1 cellular context compared by ENCODE assay signal in the genomic region with DNA sequence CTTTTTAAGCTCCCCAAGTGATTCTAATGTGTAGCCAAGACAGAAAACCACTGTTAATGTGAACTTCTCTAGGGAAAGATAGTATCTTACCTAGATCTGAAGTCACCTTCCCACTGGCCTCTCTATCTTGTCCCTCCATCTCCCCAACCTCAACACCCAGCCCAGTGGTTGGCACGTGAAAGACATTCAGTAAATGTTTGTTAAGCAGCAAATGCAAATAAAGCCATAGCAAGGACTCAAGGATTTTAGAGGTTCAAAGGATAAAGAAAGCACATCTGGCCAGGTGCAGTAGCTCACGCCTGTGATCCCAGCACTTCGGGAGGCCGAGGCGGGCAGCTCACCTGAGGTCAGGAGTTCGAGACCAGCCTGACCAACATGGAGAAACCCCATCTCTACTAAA.
A peak's percentile ranks its signal among the peaks of the same experiment; 100 is the strongest.
TF ChIP-seq lines count a peak whose summit lies in the region.

No MANE protein-coding gene starts in this region.

TF ChIP-seq in HepG2, 621 proteins besides CTCF, POLR2A, EP300 and RAD21 (continues in another document):
- TF ChIP-seq ZNF232 (CRISPR knock-in tag; IDR thresholded peaks at IDR 0.05; ENCODE audit: borderline replicate concordance) (no peak), HMGA1 (CRISPR knock-in tag; conservative IDR thresholded peaks at IDR 0.05) (no peak), ZNF567 (CRISPR knock-in tag; IDR thresholded peaks at IDR 0.05; ENCODE audit: borderline replicate concordance) (no peak), SOX6 (IDR thresholded peaks at IDR 0.05) (no peak), SOX6 (CRISPR knock-in tag; IDR thresholded peaks at IDR 0.05) (peak; percentile 28; the same call in 1 of the 2 replicates), BCL6 (CRISPR knock-in tag; IDR thresholded peaks at IDR 0.05) (peak; percentile 44; the same call in 1 of the 2 replicates), MBD4 (IDR thresholded peaks at IDR 0.05; ENCODE audit: borderline replicate concordance, low read length) (no peak), ZNF264 (CRISPR knock-in tag; IDR thresholded peaks at IDR 0.05) (no peak), FOXA3 (CRISPR knock-in tag; IDR thresholded peaks at IDR 0.05) (0 out of 2 replicates have a peak, but pooled peaks have one; percentile 18), SRF (IDR thresholded peaks at IDR 0.05; ENCODE audit: low read depth, low read length) (no peak), ZNF251 (CRISPR knock-in tag; IDR thresholded peaks at IDR 0.05) (no peak), MIER2 (CRISPR knock-in tag; IDR thresholded peaks at IDR 0.05) (no peak), MBNL3 (CRISPR knock-in tag; conservative IDR thresholded peaks at IDR 0.05) (no peak), MAZ (IDR thresholded peaks at IDR 0.05; ENCODE audit: borderline replicate concordance, low read depth, low read length) (no peak), MAZ (CRISPR knock-in tag; IDR thresholded peaks at IDR 0.05; ENCODE audit: low read depth) (0 out of 2 replicates have a peak, but pooled peaks have one; percentile 31), SPEN (CRISPR knock-in tag; IDR thresholded peaks at IDR 0.05; ENCODE audit: low read depth) (no peak), PTBP1 (IDR thresholded peaks at IDR 0.05; ENCODE audit: low read depth, low read length, poor library complexity, severe bottlenecking) (no peak), ZFAT (CRISPR knock-in tag; conservative IDR thresholded peaks at IDR 0.05) (no peak), TCF7 (IDR thresholded peaks at IDR 0.05; ENCODE audit: low read depth) (0 out of 2 replicates have a peak, but pooled peaks have one; percentile 24), HNF4A (CRISPR knock-in tag; IDR thresholded peaks at IDR 0.05) (peak; percentile 48), ZKSCAN1 (IDR thresholded peaks at IDR 0.05; ENCODE audit: low read length) (no peak), SIN3A (IDR thresholded peaks at IDR 0.05; ENCODE audit: borderline replicate concordance, low read depth, low read length) (no peak), PRPF4 (IDR thresholded peaks at IDR 0.05; ENCODE audit: low read depth, low read length, poor library complexity, severe bottlenecking) (no peak), ZNF780A (CRISPR knock-in tag; IDR thresholded peaks at IDR 0.05) (no peak), ZNF484 (CRISPR knock-in tag; IDR thresholded peaks at IDR 0.05; ENCODE audit: borderline replicate concordance, low read depth) (no peak), JARID2 (CRISPR knock-in tag; IDR thresholded peaks at IDR 0.05; ENCODE audit: insufficient replicate concordance) (no peak), TEAD3 (CRISPR knock-in tag; optimal IDR thresholded peaks at IDR 0.05; ENCODE audit: borderline replicate concordance) (no peak), ZC3H4 (CRISPR knock-in tag; IDR thresholded peaks at IDR 0.05; ENCODE audit: borderline replicate concordance) (no peak), ZNF761 (CRISPR knock-in tag; conservative IDR thresholded peaks at IDR 0.05) (no peak), SETDB1 (CRISPR knock-in tag; IDR thresholded peaks at IDR 0.05; ENCODE audit: borderline replicate concordance) (no peak), ZNF34 (CRISPR knock-in tag; IDR thresholded peaks at IDR 0.05; ENCODE audit: borderline replicate concordance) (no peak), EED (CRISPR knock-in tag; IDR thresholded peaks at IDR 0.05) (no peak), FOSL1 (CRISPR knock-in tag; IDR thresholded peaks at IDR 0.05; ENCODE audit: borderline replicate concordance) (no peak)
- TF ChIP-seq, protein P1, sequence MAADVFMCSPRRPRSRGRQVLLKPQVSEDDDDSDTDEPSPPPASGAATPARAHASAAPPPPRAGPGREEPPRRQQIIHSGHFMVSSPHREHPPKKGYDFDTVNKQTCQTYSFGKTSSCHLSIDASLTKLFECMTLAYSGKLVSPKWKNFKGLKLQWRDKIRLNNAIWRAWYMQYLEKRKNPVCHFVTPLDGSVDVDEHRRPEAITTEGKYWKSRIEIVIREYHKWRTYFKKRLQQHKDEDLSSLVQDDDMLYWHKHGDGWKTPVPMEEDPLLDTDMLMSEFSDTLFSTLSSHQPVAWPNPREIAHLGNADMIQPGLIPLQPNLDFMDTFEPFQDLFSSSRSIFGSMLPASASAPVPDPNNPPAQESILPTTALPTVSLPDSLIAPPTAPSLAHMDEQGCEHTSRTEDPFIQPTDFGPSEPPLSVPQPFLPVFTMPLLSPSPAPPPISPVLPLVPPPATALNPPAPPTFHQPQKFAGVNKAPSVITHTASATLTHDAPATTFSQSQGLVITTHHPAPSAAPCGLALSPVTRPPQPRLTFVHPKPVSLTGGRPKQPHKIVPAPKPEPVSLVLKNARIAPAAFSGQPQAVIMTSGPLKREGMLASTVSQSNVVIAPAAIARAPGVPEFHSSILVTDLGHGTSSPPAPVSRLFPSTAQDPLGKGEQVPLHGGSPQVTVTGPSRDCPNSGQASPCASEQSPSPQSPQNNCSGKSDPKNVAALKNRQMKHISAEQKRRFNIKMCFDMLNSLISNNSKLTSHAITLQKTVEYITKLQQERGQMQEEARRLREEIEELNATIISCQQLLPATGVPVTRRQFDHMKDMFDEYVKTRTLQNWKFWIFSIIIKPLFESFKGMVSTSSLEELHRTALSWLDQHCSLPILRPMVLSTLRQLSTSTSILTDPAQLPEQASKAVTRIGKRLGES (CRISPR knock-in tag; IDR thresholded peaks at IDR 0.05; ENCODE audit: borderline replicate concordance), result peak; percentile 77; the same call in 1 of the 2 replicates
- TF ChIP-seq, protein P2, sequence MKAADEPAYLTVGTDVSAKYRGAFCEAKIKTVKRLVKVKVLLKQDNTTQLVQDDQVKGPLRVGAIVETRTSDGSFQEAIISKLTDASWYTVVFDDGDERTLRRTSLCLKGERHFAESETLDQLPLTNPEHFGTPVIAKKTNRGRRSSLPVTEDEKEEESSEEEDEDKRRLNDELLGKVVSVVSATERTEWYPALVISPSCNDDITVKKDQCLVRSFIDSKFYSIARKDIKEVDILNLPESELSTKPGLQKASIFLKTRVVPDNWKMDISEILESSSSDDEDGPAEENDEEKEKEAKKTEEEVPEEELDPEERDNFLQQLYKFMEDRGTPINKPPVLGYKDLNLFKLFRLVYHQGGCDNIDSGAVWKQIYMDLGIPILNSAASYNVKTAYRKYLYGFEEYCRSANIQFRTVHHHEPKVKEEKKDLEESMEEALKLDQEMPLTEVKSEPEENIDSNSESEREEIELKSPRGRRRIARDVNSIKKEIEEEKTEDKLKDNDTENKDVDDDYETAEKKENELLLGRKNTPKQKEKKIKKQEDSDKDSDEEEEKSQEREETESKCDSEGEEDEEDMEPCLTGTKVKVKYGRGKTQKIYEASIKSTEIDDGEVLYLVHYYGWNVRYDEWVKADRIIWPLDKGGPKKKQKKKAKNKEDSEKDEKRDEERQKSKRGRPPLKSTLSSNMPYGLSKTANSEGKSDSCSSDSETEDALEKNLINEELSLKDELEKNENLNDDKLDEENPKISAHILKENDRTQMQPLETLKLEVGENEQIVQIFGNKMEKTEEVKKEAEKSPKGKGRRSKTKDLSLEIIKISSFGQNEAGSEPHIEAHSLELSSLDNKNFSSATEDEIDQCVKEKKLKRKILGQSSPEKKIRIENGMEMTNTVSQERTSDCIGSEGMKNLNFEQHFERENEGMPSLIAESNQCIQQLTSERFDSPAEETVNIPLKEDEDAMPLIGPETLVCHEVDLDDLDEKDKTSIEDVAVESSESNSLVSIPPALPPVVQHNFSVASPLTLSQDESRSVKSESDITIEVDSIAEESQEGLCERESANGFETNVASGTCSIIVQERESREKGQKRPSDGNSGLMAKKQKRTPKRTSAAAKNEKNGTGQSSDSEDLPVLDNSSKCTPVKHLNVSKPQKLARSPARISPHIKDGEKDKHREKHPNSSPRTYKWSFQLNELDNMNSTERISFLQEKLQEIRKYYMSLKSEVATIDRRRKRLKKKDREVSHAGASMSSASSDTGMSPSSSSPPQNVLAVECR (CRISPR knock-in tag; IDR thresholded peaks at IDR 0.05; ENCODE audit: borderline replicate concordance), result peak; percentile 15; the same call in 1 of the 2 replicates
- TF ChIP-seq, protein P3, sequence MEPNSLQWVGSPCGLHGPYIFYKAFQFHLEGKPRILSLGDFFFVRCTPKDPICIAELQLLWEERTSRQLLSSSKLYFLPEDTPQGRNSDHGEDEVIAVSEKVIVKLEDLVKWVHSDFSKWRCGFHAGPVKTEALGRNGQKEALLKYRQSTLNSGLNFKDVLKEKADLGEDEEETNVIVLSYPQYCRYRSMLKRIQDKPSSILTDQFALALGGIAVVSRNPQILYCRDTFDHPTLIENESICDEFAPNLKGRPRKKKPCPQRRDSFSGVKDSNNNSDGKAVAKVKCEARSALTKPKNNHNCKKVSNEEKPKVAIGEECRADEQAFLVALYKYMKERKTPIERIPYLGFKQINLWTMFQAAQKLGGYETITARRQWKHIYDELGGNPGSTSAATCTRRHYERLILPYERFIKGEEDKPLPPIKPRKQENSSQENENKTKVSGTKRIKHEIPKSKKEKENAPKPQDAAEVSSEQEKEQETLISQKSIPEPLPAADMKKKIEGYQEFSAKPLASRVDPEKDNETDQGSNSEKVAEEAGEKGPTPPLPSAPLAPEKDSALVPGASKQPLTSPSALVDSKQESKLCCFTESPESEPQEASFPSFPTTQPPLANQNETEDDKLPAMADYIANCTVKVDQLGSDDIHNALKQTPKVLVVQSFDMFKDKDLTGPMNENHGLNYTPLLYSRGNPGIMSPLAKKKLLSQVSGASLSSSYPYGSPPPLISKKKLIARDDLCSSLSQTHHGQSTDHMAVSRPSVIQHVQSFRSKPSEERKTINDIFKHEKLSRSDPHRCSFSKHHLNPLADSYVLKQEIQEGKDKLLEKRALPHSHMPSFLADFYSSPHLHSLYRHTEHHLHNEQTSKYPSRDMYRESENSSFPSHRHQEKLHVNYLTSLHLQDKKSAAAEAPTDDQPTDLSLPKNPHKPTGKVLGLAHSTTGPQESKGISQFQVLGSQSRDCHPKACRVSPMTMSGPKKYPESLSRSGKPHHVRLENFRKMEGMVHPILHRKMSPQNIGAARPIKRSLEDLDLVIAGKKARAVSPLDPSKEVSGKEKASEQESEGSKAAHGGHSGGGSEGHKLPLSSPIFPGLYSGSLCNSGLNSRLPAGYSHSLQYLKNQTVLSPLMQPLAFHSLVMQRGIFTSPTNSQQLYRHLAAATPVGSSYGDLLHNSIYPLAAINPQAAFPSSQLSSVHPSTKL (CRISPR knock-in tag; IDR thresholded peaks at IDR 0.05), result peak; percentile 9; the same call in 1 of the 2 replicates
- TF ChIP-seq, protein P4, sequence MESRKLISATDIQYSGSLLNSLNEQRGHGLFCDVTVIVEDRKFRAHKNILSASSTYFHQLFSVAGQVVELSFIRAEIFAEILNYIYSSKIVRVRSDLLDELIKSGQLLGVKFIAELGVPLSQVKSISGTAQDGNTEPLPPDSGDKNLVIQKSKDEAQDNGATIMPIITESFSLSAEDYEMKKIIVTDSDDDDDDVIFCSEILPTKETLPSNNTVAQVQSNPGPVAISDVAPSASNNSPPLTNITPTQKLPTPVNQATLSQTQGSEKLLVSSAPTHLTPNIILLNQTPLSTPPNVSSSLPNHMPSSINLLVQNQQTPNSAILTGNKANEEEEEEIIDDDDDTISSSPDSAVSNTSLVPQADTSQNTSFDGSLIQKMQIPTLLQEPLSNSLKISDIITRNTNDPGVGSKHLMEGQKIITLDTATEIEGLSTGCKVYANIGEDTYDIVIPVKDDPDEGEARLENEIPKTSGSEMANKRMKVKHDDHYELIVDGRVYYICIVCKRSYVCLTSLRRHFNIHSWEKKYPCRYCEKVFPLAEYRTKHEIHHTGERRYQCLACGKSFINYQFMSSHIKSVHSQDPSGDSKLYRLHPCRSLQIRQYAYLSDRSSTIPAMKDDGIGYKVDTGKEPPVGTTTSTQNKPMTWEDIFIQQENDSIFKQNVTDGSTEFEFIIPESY (CRISPR knock-in tag; IDR thresholded peaks at IDR 0.05), result peak; percentile 33; the same call in 1 of the 2 replicates
- TF ChIP-seq, protein P5, sequence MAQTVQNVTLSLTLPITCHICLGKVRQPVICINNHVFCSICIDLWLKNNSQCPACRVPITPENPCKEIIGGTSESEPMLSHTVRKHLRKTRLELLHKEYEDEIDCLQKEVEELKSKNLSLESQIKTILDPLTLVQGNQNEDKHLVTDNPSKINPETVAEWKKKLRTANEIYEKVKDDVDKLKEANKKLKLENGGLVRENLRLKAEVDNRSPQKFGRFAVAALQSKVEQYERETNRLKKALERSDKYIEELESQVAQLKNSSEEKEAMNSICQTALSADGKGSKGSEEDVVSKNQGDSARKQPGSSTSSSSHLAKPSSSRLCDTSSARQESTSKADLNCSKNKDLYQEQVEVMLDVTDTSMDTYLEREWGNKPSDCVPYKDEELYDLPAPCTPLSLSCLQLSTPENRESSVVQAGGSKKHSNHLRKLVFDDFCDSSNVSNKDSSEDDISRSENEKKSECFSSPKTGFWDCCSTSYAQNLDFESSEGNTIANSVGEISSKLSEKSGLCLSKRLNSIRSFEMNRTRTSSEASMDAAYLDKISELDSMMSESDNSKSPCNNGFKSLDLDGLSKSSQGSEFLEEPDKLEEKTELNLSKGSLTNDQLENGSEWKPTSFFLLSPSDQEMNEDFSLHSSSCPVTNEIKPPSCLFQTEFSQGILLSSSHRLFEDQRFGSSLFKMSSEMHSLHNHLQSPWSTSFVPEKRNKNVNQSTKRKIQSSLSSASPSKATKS (CRISPR knock-in tag; IDR thresholded peaks at IDR 0.05), result no peak
- TF ChIP-seq, protein P6, sequence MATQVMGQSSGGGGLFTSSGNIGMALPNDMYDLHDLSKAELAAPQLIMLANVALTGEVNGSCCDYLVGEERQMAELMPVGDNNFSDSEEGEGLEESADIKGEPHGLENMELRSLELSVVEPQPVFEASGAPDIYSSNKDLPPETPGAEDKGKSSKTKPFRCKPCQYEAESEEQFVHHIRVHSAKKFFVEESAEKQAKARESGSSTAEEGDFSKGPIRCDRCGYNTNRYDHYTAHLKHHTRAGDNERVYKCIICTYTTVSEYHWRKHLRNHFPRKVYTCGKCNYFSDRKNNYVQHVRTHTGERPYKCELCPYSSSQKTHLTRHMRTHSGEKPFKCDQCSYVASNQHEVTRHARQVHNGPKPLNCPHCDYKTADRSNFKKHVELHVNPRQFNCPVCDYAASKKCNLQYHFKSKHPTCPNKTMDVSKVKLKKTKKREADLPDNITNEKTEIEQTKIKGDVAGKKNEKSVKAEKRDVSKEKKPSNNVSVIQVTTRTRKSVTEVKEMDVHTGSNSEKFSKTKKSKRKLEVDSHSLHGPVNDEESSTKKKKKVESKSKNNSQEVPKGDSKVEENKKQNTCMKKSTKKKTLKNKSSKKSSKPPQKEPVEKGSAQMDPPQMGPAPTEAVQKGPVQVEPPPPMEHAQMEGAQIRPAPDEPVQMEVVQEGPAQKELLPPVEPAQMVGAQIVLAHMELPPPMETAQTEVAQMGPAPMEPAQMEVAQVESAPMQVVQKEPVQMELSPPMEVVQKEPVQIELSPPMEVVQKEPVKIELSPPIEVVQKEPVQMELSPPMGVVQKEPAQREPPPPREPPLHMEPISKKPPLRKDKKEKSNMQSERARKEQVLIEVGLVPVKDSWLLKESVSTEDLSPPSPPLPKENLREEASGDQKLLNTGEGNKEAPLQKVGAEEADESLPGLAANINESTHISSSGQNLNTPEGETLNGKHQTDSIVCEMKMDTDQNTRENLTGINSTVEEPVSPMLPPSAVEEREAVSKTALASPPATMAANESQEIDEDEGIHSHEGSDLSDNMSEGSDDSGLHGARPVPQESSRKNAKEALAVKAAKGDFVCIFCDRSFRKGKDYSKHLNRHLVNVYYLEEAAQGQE (IDR thresholded peaks at IDR 0.05; ENCODE audit: borderline replicate concordance in 1 of 2, low read depth in 1 of 2, low read length in 2 of 2), result no peak
- TF ChIP-seq, protein P7, sequence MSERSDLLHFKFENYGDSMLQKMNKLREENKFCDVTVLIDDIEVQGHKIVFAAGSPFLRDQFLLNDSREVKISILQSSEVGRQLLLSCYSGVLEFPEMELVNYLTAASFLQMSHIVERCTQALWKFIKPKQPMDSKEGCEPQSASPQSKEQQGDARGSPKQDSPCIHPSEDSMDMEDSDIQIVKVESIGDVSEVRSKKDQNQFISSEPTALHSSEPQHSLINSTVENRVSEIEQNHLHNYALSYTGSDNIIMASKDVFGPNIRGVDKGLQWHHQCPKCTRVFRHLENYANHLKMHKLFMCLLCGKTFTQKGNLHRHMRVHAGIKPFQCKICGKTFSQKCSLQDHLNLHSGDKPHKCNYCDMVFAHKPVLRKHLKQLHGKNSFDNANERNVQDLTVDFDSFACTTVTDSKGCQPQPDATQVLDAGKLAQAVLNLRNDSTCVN (CRISPR knock-in tag; IDR thresholded peaks at IDR 0.05; ENCODE audit: borderline replicate concordance), result no peak
